In genomic region chr19:1101337-1101698, GRCh38 we compare ENCODE assay signal across 8 cellular contexts. TPM values are rescaled to one million over a fixed set of nuclear protein-coding genes. Genes with fewer than 3 reads are reported as not detected.
DNase-seq lines count a peak whose midpoint lies in the region; ATAC-seq, FAIRE-seq and TF ChIP-seq lines count a peak whose summit lies in the region.

No MANE protein-coding gene starts in this region.

- no peaks in the 10 kb centered on the region for H3K27me3 Mint-ChIP-seq in natural killer cell treated with Interleukin-12 subunit alpha and Interleukin-12 subunit beta and Interleukin-15 and Interleukin-18, amount 100 ng/mL, for 72 hours

- intact Hi-C loops in colonic mucosa (cut with DNase I): no loop called here

- no peaks in the 10 kb centered on the region for H3K36me3 ChIP-seq in colonic mucosa

- FAIRE-seq in GM19239 (lab: Jason Lieb, UNC): no peak

- H3K27me3 ChIP-seq in colonic mucosa: no peaks in the 10 kb centered on the region

- peaks cover 21% of the 10 kb centered on the region for H3K4me1 ChIP-seq in colonic mucosa

- peak overlapping the region in 1 of 2 donors; percentile 0 for H3K9ac ChIP-seq in colonic mucosa (ENCODE audit: low read depth in 2 of 2, low read length in 2 of 2)

- peaks cover 33 to 36% of the 10 kb centered on the region in 2 donors for H3K4me1 Mint-ChIP-seq in natural killer cell treated with Interleukin-12 subunit alpha and Interleukin-12 subunit beta and Interleukin-15 and Interleukin-18, amount 100 ng/mL, for 72 hours (ENCODE audit: low read depth in 2 of 2)

- H3K4me3 ChIP-seq in AG10803 (ENCODE audit: low read length) (peak overlapping the region; percentile 8; the same call in 1 of the 2 replicates), colonic mucosa (no peak overlapping the region)

- no peaks in the 10 kb centered on the region for H3K9me3 Mint-ChIP-seq in natural killer cell treated with Interleukin-12 subunit alpha and Interleukin-12 subunit beta and Interleukin-15 and Interleukin-18, amount 100 ng/mL, for 72 hours

- H3K27ac ChIP-seq in colonic mucosa: peak overlapping the region; percentile 97

- peak overlapping the region; percentile 91 for H3K27ac Mint-ChIP-seq in natural killer cell treated with Interleukin-12 subunit alpha and Interleukin-12 subunit beta and Interleukin-15 and Interleukin-18, amount 100 ng/mL, for 72 hours

- peak overlapping the region; percentile 51 for H3K4me3 Mint-ChIP-seq in natural killer cell treated with Interleukin-12 subunit alpha and Interleukin-12 subunit beta and Interleukin-15 and Interleukin-18, amount 100 ng/mL, for 72 hours

- peaks cover 5% of the 10 kb centered on the region for H3K36me3 Mint-ChIP-seq in natural killer cell treated with Interleukin-12 subunit alpha and Interleukin-12 subunit beta and Interleukin-15 and Interleukin-18, amount 100 ng/mL, for 72 hours

- TF ChIP-seq CTCF in AG10803 (conservative IDR thresholded peaks at IDR 0.05; ENCODE audit: low read length) (no peak), colonic mucosa (IDR thresholded peaks at IDR 0.05) (no peak)

- no peak for DNase-seq in AG10803 (ENCODE audit: low read depth)
- DNase-seq in NOMO-1 (lab: John Stamatoyannopoulos, UW; ENCODE audit: unreplicated experiment in 2 of 2): peak; percentile 43 to 56
- DNase-seq in colonic mucosa: peak; percentile 39
- DNase-seq in natural killer cell treated with Interleukin-12 subunit alpha and Interleukin-12 subunit beta and Interleukin-15 and Interleukin-18, amount 100 ng/mL, for 72 hours (ENCODE audit: low spot score): no peak
- no peak for DNase-seq in GM19239 (ENCODE audit: insufficient read length, low spot score)
- no peak for DNase-seq in cortex of kidney (lab: John Stamatoyannopoulos, UW)
- DNase-seq in NCI-H2081 (lab: John Stamatoyannopoulos, UW): no peak
- DNase-seq in T1000 (lab: John Stamatoyannopoulos, UW): no peak

- no peak for ATAC-seq in natural killer cell treated with Interleukin-12 subunit alpha and Interleukin-12 subunit beta and Interleukin-15 and Interleukin-18, amount 100 ng/mL, for 72 hours

- no peaks in the 10 kb centered on the region for H3K9me3 ChIP-seq in colonic mucosa

RNA-seq across cellular contexts. Expression of gene GPX4, which starts 2.5 kb away (rescaled TPM):
- total RNA-seq in colonic mucosa: 100 to 1,000 TPM; 187 to 189 TPM
- total RNA-seq in natural killer cell treated with Interleukin-12 subunit alpha and Interleukin-12 subunit beta and Interleukin-15 and Interleukin-18, amount 100 ng/mL, for 72 hours: 100 to 1,000 TPM in 1 of 2 donors, 10 to 100 TPM in 1; 86.4 to 174 TPM

RNA-seq across cellular contexts. Expression of gene POLR2E, which starts 6.1 kb away (rescaled TPM):
- 100 to 1,000 TPM; 135 to 245 TPM for total RNA-seq in colonic mucosa
- 100 to 1,000 TPM; 168 to 241 TPM for total RNA-seq in natural killer cell treated with Interleukin-12 subunit alpha and Interleukin-12 subunit beta and Interleukin-15 and Interleukin-18, amount 100 ng/mL, for 72 hours

RNA-seq across cellular contexts. Expression of gene ARHGAP45, which starts 34.4 kb away (rescaled TPM):
- 10 to 100 TPM; 27.4 to 37.9 TPM for total RNA-seq in colonic mucosa
- 100 to 1,000 TPM; 320 to 338 TPM for total RNA-seq in natural killer cell treated with Interleukin-12 subunit alpha and Interleukin-12 subunit beta and Interleukin-15 and Interleukin-18, amount 100 ng/mL, for 72 hours

Comparison
In these comparisons a context has a peak if more than half of its experiments do, and no peak if none do; other contexts are left out.
1. DNase-seq: peak in NOMO-1 (2 of 2) and colonic mucosa (single experiment); none in AG10803 (single experiment), natural killer cell treated with Interleukin-12 subunit alpha and Interleukin-12 subunit beta and Interleukin-15 and Interleukin-18, amount 100 ng/mL, for 72 hours (single experiment), GM19239 (single experiment), cortex of kidney (single experiment), NCI-H2081 (0 of 2) and T1000 (single experiment).
2. RNA of gene ARHGAP45, which starts 34.4 kb away (total RNA-seq): 320 to 338 TPM in natural killer cell treated with Interleukin-12 subunit alpha and Interleukin-12 subunit beta and Interleukin-15 and Interleukin-18, amount 100 ng/mL, for 72 hours; 27.4 to 37.9 TPM in colonic mucosa; every median in the first group is over 4 times any median in the second.